Comparison of ENCODE assay signal across 22 cellular contexts in genomic region chr20:6612615-6612917, GRCh38.
DNase-seq lines count a peak whose midpoint lies in the region; ATAC-seq, FAIRE-seq and TF ChIP-seq lines count a peak whose summit lies in the region.
"Had no signal": no experiment of that assay in that cellular context is flagged by ENCODE, and none has a peak within 500 bp of the region (broad histone marks: within the 10 kb centered on the region; RNA-seq: fewer than 3 reads in every experiment).

No MANE protein-coding gene starts in this region.

- peak; percentile 81 for FAIRE-seq in GM19239 (lab: Jason Lieb, UNC)
- FAIRE-seq in HepG2 (lab: Jason Lieb, UNC) = no peak
- FAIRE-seq: H54, RCC 7860 had no signal

- H3K27me3 ChIP-seq in HepG2 (ENCODE audit: control insufficient read depth in 1 of 2, insufficient read depth in 2 of 2, low read length in 2 of 2) = no peaks in the 10 kb centered on the region
- H3K27me3 ChIP-seq: BE2C had no signal

- no peak for TF ChIP-seq POLR2A in HepG2 (IDR thresholded peaks at IDR 0.05; ENCODE audit: insufficient read depth in 1 of 2, low read depth in 2 of 2, low read length in 2 of 2)

- ATAC-seq in HepG2 (no peak), SK-N-SH treated with all-trans-retinoic acid at 6 μM for 48 hours (no peak)
- ATAC-seq: Right ventricle myocardium inferior had no signal

- TF ChIP-seq CTCF in HepG2 (CRISPR knock-in tag; IDR thresholded peaks at IDR 0.05) = no peak

- H3K9ac ChIP-seq in SK-N-MC (ENCODE audit: insufficient read length) (no peak overlapping the region), HepG2 (ENCODE audit: insufficient read depth, low read depth, low read length) (no peak overlapping the region)

- no peak for TF ChIP-seq EP300 in HepG2 (IDR thresholded peaks at IDR 0.05; ENCODE audit: low read depth in 2 of 2, low read length in 2 of 2)
- TF ChIP-seq EP300 in HepG2 (CRISPR knock-in tag; IDR thresholded peaks at IDR 0.05; ENCODE audit: borderline replicate concordance) = no peak

- H3K9me3 ChIP-seq in SK-N-MC (ENCODE audit: low read depth, low read length) (no peaks in the 10 kb centered on the region), HepG2 (ENCODE audit: low read length) (no peaks in the 10 kb centered on the region)
- H3K9me3 ChIP-seq: BE2C had no signal

- no peak overlapping the region for H2AFZ ChIP-seq in HepG2 (ENCODE audit: low read length)

- H3K36me3 ChIP-seq in SK-N-MC (ENCODE audit: insufficient read depth, low read length) = no peaks in the 10 kb centered on the region
- H3K36me3 ChIP-seq in HepG2 (replicated peaks in 1 of 2; ENCODE audit: control insufficient read depth in 1 of 2, insufficient read depth in 2 of 2, low read length in 2 of 2) = no peaks in the 10 kb centered on the region
- H3K36me3 ChIP-seq: BE2C had no signal

- intact Hi-C loops in HepG2 (cut with micrococcal nuclease; ENCODE audit: unreplicated experiment) = no loop called here

- CTCF ChIA-PET in HepG2 (lab: Yijun Ruan, JAX; ENCODE audit: low intra/inter-chr PET ratio, low total read pairs) = no interaction called here

- BruUV-seq in HepG2 (replicated peaks; lab: Mats Ljungman, UMichigan) = no TSS peak

- H3K4me2 ChIP-seq in HepG2 (ENCODE audit: low read depth, low read length) = no peak overlapping the region

- TF ChIP-seq RAD21 in HepG2 (CRISPR knock-in tag; IDR thresholded peaks at IDR 0.05) = no peak

- H3K27ac ChIP-seq in SK-N-MC = peak overlapping the region; percentile 92
- H3K27ac ChIP-seq in HepG2 (ENCODE audit: extremely low read length, insufficient read depth, low read length) = no peak overlapping the region

- H3K4me3 ChIP-seq in SK-N-MC (no peak overlapping the region), HepG2 (replicated peaks in 1 of 3; ENCODE audit: insufficient read depth in 1 of 3, low read depth in 2 of 3, low read length in 3 of 3) (no peak overlapping the region)

- in situ Hi-C loops in HepG2 (cut with HindIII; ENCODE audit: extremely low pct_ligation_motif_present, low pct_unique_long_range_greater_than_20kb) = no loop called here

- 49% methylated on average over 1 of the region's 1 CpG for WGBS in HepG2 (ENCODE audit: low lambda C conversion rate)

- H3K4me1 ChIP-seq in HepG2 (ENCODE audit: insufficient read depth, low read length) = peaks cover 8% of the 10 kb centered on the region; the same call in 1 of the 2 replicates
- H3K4me1 ChIP-seq: BE2C had no signal

- no peaks in the 10 kb centered on the region for H4K20me1 ChIP-seq in HepG2 (ENCODE audit: insufficient read depth, low read length)

- H3K79me2 ChIP-seq in HepG2 (ENCODE audit: insufficient read depth, low read length) = no peaks in the 10 kb centered on the region

- POLR2A ChIA-PET in HepG2 (lab: Yijun Ruan, JAX) = interaction anchor here (0.9 to 1.3 kb wide), 3 partner anchors 8 to 146 kb away, joined by 3 to 6 read pairs (median 3); no protein-coding TSS in a partner anchor

- no peak for DNase-seq in GM19239 (ENCODE audit: insufficient read length, low spot score)
- DNase-seq in SK-N-MC (ENCODE audit: low read depth, low spot score) = no peak
- DNase-seq in HepG2 (ENCODE audit: low spot score) = no peak
- DNase-seq in hepatic stellate cell (ENCODE audit: low spot score) = no peak
- DNase-seq in NCI-H510A treated with DMSO at 0.1 percent for 48 hours (lab: John Stamatoyannopoulos, UW) = no peak
- DNase-seq in NCI-H1436 (lab: John Stamatoyannopoulos, UW) = no peak
- DNase-seq: BE2C; CD4-positive, CD25-positive, alpha-beta regulatory T cell; DMS79; KG1; NCI-H1105 treated with DMSO at 0.1 percent for 48 hours; NCI-H1694; NCI-H2081; NCI-H2171; NCI-H345; NCI-H524 treated with DMSO at 0.1 percent for 48 hours; NCI-H82; SW 1271 had no signal

TF ChIP-seq in HepG2, 621 proteins besides CTCF, POLR2A, EP300 and RAD21 (continues in another document):
- TF ChIP-seq ATF2 (CRISPR knock-in tag; IDR thresholded peaks at IDR 0.05) (no peak), ZSCAN5A (CRISPR knock-in tag; IDR thresholded peaks at IDR 0.05; ENCODE audit: borderline replicate concordance) (no peak), NR2F1 (CRISPR knock-in tag; IDR thresholded peaks at IDR 0.05) (no peak), E2F5 (CRISPR knock-in tag; conservative IDR thresholded peaks at IDR 0.05) (no peak), ELF3 (CRISPR knock-in tag; IDR thresholded peaks at IDR 0.05) (no peak), ZKSCAN5 (CRISPR knock-in tag; IDR thresholded peaks at IDR 0.05) (no peak)

TF ChIP-seq in SK-N-SH treated with all-trans-retinoic acid at 6 μM for 48 hours, 23 proteins besides CTCF, POLR2A, EP300 and RAD21:
- TF ChIP-seq ZFP30 (CRISPR knock-in tag; IDR thresholded peaks at IDR 0.05) (no peak), PATZ1 (CRISPR knock-in tag; IDR thresholded peaks at IDR 0.05; ENCODE audit: borderline replicate concordance) (no peak), OSR1 (CRISPR knock-in tag; IDR thresholded peaks at IDR 0.05) (no peak), ZNF8 (CRISPR knock-in tag; IDR thresholded peaks at IDR 0.05) (no peak), PPARA (CRISPR knock-in tag; IDR thresholded peaks at IDR 0.05; ENCODE audit: borderline replicate concordance) (no peak)
